In genomic region chr19:45584332-45585157, GRCh38 we compare ENCODE assay signal across 8 cellular contexts. TPM values are rescaled to one million over a fixed set of nuclear protein-coding genes. Genes with fewer than 3 reads are reported as not detected.
DNase-seq lines count a peak whose midpoint lies in the region; ATAC-seq and TF ChIP-seq lines count a peak whose summit lies in the region.

Gene OPA3 (minus strand): TSS chr19:45584802. CDS start chr19:45584764, 38 bp downstream.

- CTCF ChIA-PET in activated B cell treated with CpG ODN at 0.5 μM for 24 hours (lab: Charles Lee) = interaction anchor here (1.0 to 1.9 kb wide), 4 partner anchors 57 to 109 kb away, joined by 3 to 5 read pairs (median 3); no protein-coding TSS in a partner anchor

- in situ Hi-C loops in GM18951 (cut with MboI; ENCODE audit: low sequenced_read_pairs, unreplicated experiment) = no loop called here

- H3K36me3 Mint-ChIP-seq in activated B cell treated with CpG ODN at 0.5 μM for 24 hours (ENCODE audit: low read depth) = peaks cover 14% of the 10 kb centered on the region
- peaks cover 0 to 3% (median 3%) of the 10 kb centered on the region in 3 donors for H3K36me3 Mint-ChIP-seq in immature natural killer cell

- DNase-seq in AG08395 (ENCODE audit: low spot score) (peak; percentile 99), NCI-H345 (lab: John Stamatoyannopoulos, UW) (peak; percentile 99), activated B cell treated with CpG ODN at 0.5 μM for 24 hours (peak; percentile 94), caudate nucleus (lab: John Stamatoyannopoulos, UW) (peak; percentile 92 to 100 (median 99)), immature natural killer cell (peak; percentile 98 to 99 (median 99)), smooth muscle cell of the brain vasculature (ENCODE audit: low read depth, low spot score) (peak; percentile 100)

- H3K27me3 Mint-ChIP-seq in activated B cell treated with CpG ODN at 0.5 μM for 24 hours (peaks cover 5% of the 10 kb centered on the region), immature natural killer cell (ENCODE audit: low read depth in 3 of 3) (peaks cover 7 to 10% (median 8%) of the 10 kb centered on the region in 3 donors)

- ATAC-seq in HG03196 (IDR thresholded peaks at IDR 0.05; ENCODE audit: unreplicated experiment) (peak; percentile 89), activated B cell treated with CpG ODN at 0.5 μM for 24 hours (ENCODE audit: low read depth) (peak; percentile 89)

- POLR2A ChIA-PET in activated B cell treated with CpG ODN at 0.5 μM for 24 hours (lab: Charles Lee) = interaction anchor here (0.5 to 2.1 kb wide), 25 partner anchors 8 to 856 kb away, joined by 3 to 18 read pairs (median 4); partner anchors contain the start of genes EML2, FBXO46, FOSB and QPCTL

- peak; percentile 79 for TF ChIP-seq POLR2A in GM18951 (IDR thresholded peaks at IDR 0.05; ENCODE audit: extremely low read depth, insufficient read depth, insufficient read length)

- TF ChIP-seq CTCF in activated B cell treated with CpG ODN at 0.5 μM for 24 hours (IDR thresholded peaks at IDR 0.05) = no peak

- intact Hi-C loops in activated B cell treated with CpG ODN at 0.5 μM for 24 hours (cut with micrococcal nuclease) = loop anchor here (1.0 to 2.0 kb wide), 10 partner anchors 59 to 831 kb away; partner anchors contain the start of genes POLR1G, QPCTL, RTN2 and SYMPK

- H3K4me3 Mint-ChIP-seq in activated B cell treated with CpG ODN at 0.5 μM for 24 hours (peak within 1 kb of the TSS; percentile 96), immature natural killer cell (peak within 1 kb of the TSS; percentile 87 to 97 (median 94))

- H3K27ac ChIP-seq in caudate nucleus (ENCODE audit: low read depth, low read length) = peak within 1 kb of the TSS; percentile 99

- H3K27ac Mint-ChIP-seq in activated B cell treated with CpG ODN at 0.5 μM for 24 hours (peak within 1 kb of the TSS; percentile 98), immature natural killer cell (peak within 1 kb of the TSS; percentile 90 to 99 (median 98))

- H3K4me1 Mint-ChIP-seq in activated B cell treated with CpG ODN at 0.5 μM for 24 hours = peaks cover 13% of the 10 kb centered on the region
- H3K4me1 Mint-ChIP-seq in immature natural killer cell = peaks cover 22 to 27% of the 10 kb centered on the region in 2 donors

- H3K9me3 Mint-ChIP-seq in activated B cell treated with CpG ODN at 0.5 μM for 24 hours = no peaks in the 10 kb centered on the region
- no peaks in the 10 kb centered on the region for H3K9me3 Mint-ChIP-seq in immature natural killer cell

RNA-seq across cellular contexts. Expression of gene OPA3, which starts in this region (rescaled TPM):
- 12.0 and 14.4 TPM in 2 replicates for total RNA-seq in activated B cell treated with CpG ODN at 0.5 μM for 24 hours
- polyA plus RNA-seq in immature natural killer cell = 10 to 100 TPM in 1 of 3 donors, 1 to 10 TPM in 1, not detected in 1; 3.3 to 18.4 TPM

Comparison
In these comparisons a context has a peak if more than half of its experiments do, and no peak if none do; other contexts are left out.
1. Peak in every context shown above with its lines: DNase-seq, ATAC-seq and H3K27ac ChIP-seq.